In the genomic region with DNA sequence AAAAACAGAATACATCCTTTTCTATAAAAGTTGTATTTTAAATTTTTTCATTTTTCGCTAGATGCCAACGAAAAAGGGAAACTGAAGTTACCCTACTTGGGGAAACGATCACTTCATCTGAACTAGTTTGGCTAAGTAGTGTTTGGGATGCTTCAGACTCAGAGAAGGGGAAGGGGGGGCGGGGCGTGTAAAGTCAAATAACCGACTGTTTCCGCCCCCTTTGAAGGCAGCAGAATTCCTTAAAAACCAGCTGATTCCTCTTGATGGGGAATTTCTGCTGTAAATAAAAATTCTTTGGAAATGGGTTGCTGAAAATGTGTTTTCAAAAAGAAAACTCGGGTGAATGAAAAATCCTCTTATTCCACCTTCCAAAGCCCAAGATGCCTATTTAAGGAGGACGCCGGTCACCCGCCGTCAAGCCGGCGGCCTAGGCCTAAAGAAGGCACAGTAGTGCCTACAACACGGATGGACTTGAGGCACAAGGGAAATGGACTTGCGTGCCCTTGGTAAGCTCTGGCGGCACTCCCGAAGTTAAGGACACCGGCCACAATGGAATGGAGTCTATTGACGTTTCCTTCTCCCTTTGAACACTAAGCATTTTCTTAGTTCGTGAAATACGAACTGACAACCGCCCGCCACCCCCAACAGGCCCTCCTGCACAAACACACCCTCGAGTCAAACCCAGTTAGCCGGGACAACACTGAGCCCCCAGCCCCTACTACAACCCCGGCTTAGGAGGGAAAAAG, we compare ENCODE assay signal across 8 cellular contexts. TPM values are rescaled to one million over a fixed set of nuclear protein-coding genes. Genes with fewer than 3 reads are reported as not detected.
DNase-seq lines count a peak whose midpoint lies in the region; TF ChIP-seq lines count a peak whose summit lies in the region.

No MANE protein-coding gene starts in this region.

- no peaks in the 10 kb centered on the region for H3K9me3 ChIP-seq in esophagus muscularis mucosa
- no peaks in the 10 kb centered on the region for H3K9me3 ChIP-seq in tibial artery

- intact Hi-C loops in esophagus muscularis mucosa (cut with DNase I): loop anchor here (5.0 kb wide), 1 partner anchor 40 kb away; no protein-coding TSS in a partner anchor
- intact Hi-C loops in tibial artery (cut with DNase I; ENCODE audit: low total_unique reads): no loop called here

- H3K36me3 ChIP-seq in esophagus muscularis mucosa (no peaks in the 10 kb centered on the region), tibial artery (no peaks in the 10 kb centered on the region)

- H3K27ac ChIP-seq in esophagus muscularis mucosa (replicated peaks in 1 of 4) (peak overlapping the region; percentile 96 to 98 (median 97)), tibial artery (peak overlapping the region; percentile 92 to 95)

- H3K27me3 ChIP-seq in esophagus muscularis mucosa (no peaks in the 10 kb centered on the region), tibial artery (no peaks in the 10 kb centered on the region)

- no peak for TF ChIP-seq EP300 in esophagus muscularis mucosa (IDR thresholded peaks at IDR 0.05)

- TF ChIP-seq CTCF in esophagus muscularis mucosa (IDR thresholded peaks at IDR 0.05): no peak
- no peak for TF ChIP-seq CTCF in tibial artery (IDR thresholded peaks at IDR 0.05)

- WGBS in esophagus muscularis mucosa: 2% methylated on average over 26 of the region's 27 CpGs

- DNase-seq in AG08396 (ENCODE audit: low spot score) (peak; percentile 57), NCI-H510A treated with DMSO at 0.1 percent for 48 hours (lab: John Stamatoyannopoulos, UW) (peak; percentile 52), activated T-cell treated with anti-CD3 and anti-CD28 coated beads for 1 hour (ENCODE audit: low read depth) (peak; percentile 3), esophagus muscularis mucosa (ENCODE audit: extremely low spot score) (no peak), mucosa of gallbladder (ENCODE audit: low spot score) (peak; percentile 54), tibial artery (peak; percentile 50 to 82), middle frontal gyrus (ENCODE audit: extremely low spot score, low spot score) (no peak)

- H3K4me3 ChIP-seq in esophagus muscularis mucosa (peak overlapping the region; percentile 91 to 99 (median 97)), tibial artery (peak overlapping the region; percentile 91 to 95)

- H3K4me1 ChIP-seq in esophagus muscularis mucosa (peaks cover 47 to 62% (median 60%) of the 10 kb centered on the region in 4 donors), tibial artery (peaks cover 0 to 50% (median 31%) of the 10 kb centered on the region in 4 donors)

- peak; percentile 9 for TF ChIP-seq POLR2A in GM19099 (IDR thresholded peaks at IDR 0.05; ENCODE audit: extremely low read depth, insufficient read length, low read depth)
- no peak for TF ChIP-seq POLR2A in esophagus muscularis mucosa (IDR thresholded peaks at IDR 0.05; ENCODE audit: low read depth)

RNA-seq across cellular contexts. Expression of gene ATXN2, which starts 2.0 kb away (rescaled TPM):
- 10 to 100 TPM; 32.0 to 57.3 (median 52.0) TPM for total RNA-seq in esophagus muscularis mucosa
- 63.9 TPM for total RNA-seq in mucosa of gallbladder

Comparison
In these comparisons a context has a peak if more than half of its experiments do, and no peak if none do; other contexts are left out.
1. DNase-seq: peak in AG08396 (single experiment), NCI-H510A treated with DMSO at 0.1 percent for 48 hours (single experiment), activated T-cell treated with anti-CD3 and anti-CD28 coated beads for 1 hour (single experiment), mucosa of gallbladder (single experiment) and tibial artery (2 of 2); none in esophagus muscularis mucosa (single experiment) and middle frontal gyrus (single experiment).